ENCODE assay signal across 24 cellular contexts in genomic region chr7:25091757-25092156, GRCh38.
"Had no signal": no experiment of that assay in that cellular context is flagged by ENCODE, and none has a peak within 500 bp of the region (broad histone marks: within the 10 kb centered on the region; RNA-seq: fewer than 3 reads in every experiment).

No MANE protein-coding gene starts in this region.

- H3K4me3 Mint-ChIP-seq: activated CD4-positive, alpha-beta memory T cell treated with anti-CD3 and anti-CD28 coated beads for 36 hours; activated naive CD4-positive, alpha-beta T cell treated with anti-CD3 and anti-CD28 coated beads for 36 hours; activated naive CD8-positive, alpha-beta T cell treated with anti-CD3 and anti-CD28 coated beads, Interleukin-2, amount 10 ng/mL, durations not matched to agents 7 days and 5 days; activated T-cell treated with anti-CD3 and anti-CD28 coated beads, Interleukin-2, amount 50 U/mL, for 72 hours; central memory CD8-positive, alpha-beta T cell; naive B cell; stimulated activated effector memory CD8-positive, alpha-beta T cell treated with anti-CD3 and anti-CD28 coated beads, Interleukin-12 subunit alpha, Interleukin-12 subunit beta, amount 100 ng/mL, for 72 hours; stimulated activated naive CD8-positive, alpha-beta T cell treated with anti-CD3 and anti-CD28 coated beads, Interleukin-15, amount 100 ng/mL, for 72 hours had no signal

- DNase-seq: activated CD4-positive, alpha-beta memory T cell treated with anti-CD3 and anti-CD28 coated beads for 36 hours; activated CD4-positive, alpha-beta T cell treated with anti-CD3 and anti-CD28 coated beads for 4 hours; activated CD4-positive, CD25-positive, alpha-beta regulatory T cell; activated effector memory CD4-positive, alpha-beta T cell treated with Interleukin-2 at 50 U/mL for 16 hours; activated naive CD4-positive, alpha-beta T cell treated with anti-CD3 and anti-CD28 coated beads for 36 hours; activated naive CD8-positive, alpha-beta T cell treated with anti-CD3 and anti-CD28 coated beads, Interleukin-2, amount 10 ng/mL, durations not matched to agents 7 days and 5 days; activated T-cell treated with anti-CD3 and anti-CD28 coated beads, Interleukin-2, amount 50 U/mL, for 72 hours; amniotic stem cell; effector memory CD4-positive, alpha-beta T cell; foreskin melanocyte; kidney; lower lobe of right lung; naive B cell; occipital lobe; right lobe of liver; small intestine; stimulated activated CD4-positive, alpha-beta T cell treated with anti-CD3 and anti-CD28 coated beads, Interleukin-2, amount 100 ng/mL, for 24 hours; stimulated activated naive CD8-positive, alpha-beta T cell treated with anti-CD3 and anti-CD28 coated beads, Interleukin-15, amount 100 ng/mL, for 72 hours; tibial artery had no signal

- H3K4me1 ChIP-seq: breast epithelium, right lobe of liver had no signal

- H3K9me3 Mint-ChIP-seq: activated CD4-positive, alpha-beta memory T cell treated with anti-CD3 and anti-CD28 coated beads for 36 hours; activated naive CD4-positive, alpha-beta T cell treated with anti-CD3 and anti-CD28 coated beads for 36 hours; activated naive CD8-positive, alpha-beta T cell treated with anti-CD3 and anti-CD28 coated beads, Interleukin-2, amount 10 ng/mL, durations not matched to agents 7 days and 5 days; activated T-cell treated with anti-CD3 and anti-CD28 coated beads, Interleukin-2, amount 50 U/mL, for 72 hours; central memory CD8-positive, alpha-beta T cell; naive B cell; stimulated activated effector memory CD8-positive, alpha-beta T cell treated with anti-CD3 and anti-CD28 coated beads, Interleukin-12 subunit alpha, Interleukin-12 subunit beta, amount 100 ng/mL, for 72 hours; stimulated activated naive CD8-positive, alpha-beta T cell treated with anti-CD3 and anti-CD28 coated beads, Interleukin-15, amount 100 ng/mL, for 72 hours had no signal

- H3K36me3 Mint-ChIP-seq: activated CD4-positive, alpha-beta memory T cell treated with anti-CD3 and anti-CD28 coated beads for 36 hours; activated naive CD8-positive, alpha-beta T cell treated with anti-CD3 and anti-CD28 coated beads, Interleukin-2, amount 10 ng/mL, durations not matched to agents 7 days and 5 days; naive B cell; stimulated activated effector memory CD8-positive, alpha-beta T cell treated with anti-CD3 and anti-CD28 coated beads, Interleukin-12 subunit alpha, Interleukin-12 subunit beta, amount 100 ng/mL, for 72 hours had no signal

- ATAC-seq: activated T-cell treated with anti-CD3 and anti-CD28 coated beads, Interleukin-2, amount 50 U/mL, for 72 hours; esophagus mucosa; left lobe of liver; lower lobe of right lung; right lobe of liver; stimulated activated effector memory CD8-positive, alpha-beta T cell treated with anti-CD3 and anti-CD28 coated beads, Interleukin-12 subunit alpha, Interleukin-12 subunit beta, amount 100 ng/mL, for 72 hours; stimulated activated naive CD8-positive, alpha-beta T cell treated with anti-CD3 and anti-CD28 coated beads, Interleukin-15, amount 100 ng/mL, for 72 hours had no signal

- H3K4me3 ChIP-seq: breast epithelium, lower lobe of right lung, right lobe of liver, tibial artery had no signal

- H3K27ac Mint-ChIP-seq: activated CD4-positive, alpha-beta memory T cell treated with anti-CD3 and anti-CD28 coated beads for 36 hours; activated naive CD4-positive, alpha-beta T cell treated with anti-CD3 and anti-CD28 coated beads for 36 hours; activated naive CD8-positive, alpha-beta T cell treated with anti-CD3 and anti-CD28 coated beads, Interleukin-2, amount 10 ng/mL, durations not matched to agents 7 days and 5 days; activated T-cell treated with anti-CD3 and anti-CD28 coated beads, Interleukin-2, amount 50 U/mL, for 72 hours; stimulated activated effector memory CD8-positive, alpha-beta T cell treated with anti-CD3 and anti-CD28 coated beads, Interleukin-12 subunit alpha, Interleukin-12 subunit beta, amount 100 ng/mL, for 72 hours; stimulated activated naive CD8-positive, alpha-beta T cell treated with anti-CD3 and anti-CD28 coated beads, Interleukin-15, amount 100 ng/mL, for 72 hours had no signal

- H3K27ac ChIP-seq: breast epithelium, lower lobe of right lung, right lobe of liver, tibial artery had no signal

- H3K36me3 ChIP-seq: breast epithelium, lower lobe of right lung, right lobe of liver, tibial artery had no signal

- H3K27me3 Mint-ChIP-seq: activated CD4-positive, alpha-beta memory T cell treated with anti-CD3 and anti-CD28 coated beads for 36 hours; central memory CD8-positive, alpha-beta T cell had no signal

- H3K27me3 ChIP-seq: breast epithelium, right lobe of liver, tibial artery had no signal

- H3K9me3 ChIP-seq: breast epithelium, lower lobe of right lung, right lobe of liver, tibial artery had no signal
